ENCODE assay signal across 8 cellular contexts in the genomic region with DNA sequence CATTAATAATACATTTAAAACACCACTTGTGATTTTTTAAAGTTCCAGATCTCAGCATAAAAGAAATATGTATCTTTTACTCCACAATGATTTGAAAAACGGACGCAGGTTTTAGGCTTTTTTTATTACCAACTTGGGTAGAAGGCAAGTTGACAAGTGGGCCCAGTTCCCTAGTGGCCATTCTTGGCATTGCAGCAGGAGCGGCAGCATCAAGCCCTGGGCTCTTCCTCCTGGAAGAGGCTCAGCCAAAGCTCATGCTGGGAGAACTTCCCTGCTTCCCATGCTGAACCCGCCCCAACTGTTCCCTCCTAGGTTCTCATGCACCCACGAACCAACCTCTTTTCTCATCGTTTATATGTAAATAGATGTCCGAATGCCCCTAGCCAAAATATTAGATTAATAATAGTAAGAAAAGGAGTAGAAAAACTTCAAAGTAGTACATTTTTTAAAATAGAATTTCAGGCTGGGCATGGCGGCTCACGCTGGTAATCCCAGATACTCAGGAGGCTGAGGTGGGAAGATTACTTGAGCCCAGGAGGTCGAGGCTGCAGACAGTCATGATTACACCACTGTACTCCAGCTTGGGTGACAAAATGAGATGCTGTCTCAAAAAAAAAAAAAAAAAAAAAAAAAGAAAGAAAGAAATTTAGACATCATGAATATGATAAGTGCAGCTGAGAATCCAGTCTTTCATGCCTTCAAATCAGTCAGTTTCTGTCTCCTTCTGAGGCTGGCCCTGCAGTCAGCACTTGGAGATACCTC. TPM values are rescaled to one million over a fixed set of nuclear protein-coding genes. Genes with fewer than 3 reads are reported as not detected.
DNase-seq lines count a peak whose midpoint lies in the region; ATAC-seq and TF ChIP-seq lines count a peak whose summit lies in the region.

No MANE protein-coding gene starts in this region.

- no peak overlapping the region for H3K27ac ChIP-seq in Karpas-422 (ENCODE audit: low read length)
- H3K27ac ChIP-seq in smooth muscle cell (ENCODE audit: low read depth): no peak overlapping the region

- H3K9ac ChIP-seq in Karpas-422 (ENCODE audit: low read length) (no peak overlapping the region), smooth muscle cell (ENCODE audit: low read depth) (no peak overlapping the region)

- no peaks in the 10 kb centered on the region for H3F3A ChIP-seq in smooth muscle cell (ENCODE audit: low read depth)

- H3K4me3 ChIP-seq in GM12875 (ENCODE audit: low read depth, low read length) (no peak overlapping the region), Karpas-422 (ENCODE audit: low read length) (no peak overlapping the region), smooth muscle cell (no peak overlapping the region)

- ATAC-seq in HG02973 (IDR thresholded peaks at IDR 0.05; ENCODE audit: unreplicated experiment) (no peak), HG02571 (IDR thresholded peaks at IDR 0.05; ENCODE audit: unreplicated experiment) (no peak)

- H2AFZ ChIP-seq in Karpas-422 (ENCODE audit: low read length): peak overlapping the region; percentile 63; the same call in 1 of the 2 replicates
- H2AFZ ChIP-seq in smooth muscle cell (ENCODE audit: low read depth): no peak overlapping the region

- H3K79me2 ChIP-seq in Karpas-422 (ENCODE audit: low read length) (no peaks in the 10 kb centered on the region), smooth muscle cell (ENCODE audit: low read depth) (no peaks in the 10 kb centered on the region)

- H4K20me1 ChIP-seq in Karpas-422 (ENCODE audit: insufficient read depth, low read depth, low read length) (no peaks in the 10 kb centered on the region), smooth muscle cell (ENCODE audit: low read depth) (no peaks in the 10 kb centered on the region)

- peak; percentile 25 for DNase-seq in A172 (ENCODE audit: low spot score)
- peak; percentile 79 for DNase-seq in Karpas-422
- peak; percentile 12 to 28 for DNase-seq in activated CD4-positive, alpha-beta T cell treated with anti-CD3 and anti-CD28 coated beads, Interleukin-2, amount 50 U/mL, for 4 hours
- DNase-seq in fibroblast of peridontal ligament (ENCODE audit: extremely low read depth): peak; percentile 25
- no peak for DNase-seq in smooth muscle cell (lab: John Stamatoyannopoulos, UW; ENCODE audit: unreplicated experiment)

- H3K27me3 ChIP-seq in Karpas-422 (ENCODE audit: low read length): no peaks in the 10 kb centered on the region
- peaks cover 19% of the 10 kb centered on the region for H3K27me3 ChIP-seq in smooth muscle cell (ENCODE audit: low read depth)

- peaks cover 5% of the 10 kb centered on the region for H3K4me1 ChIP-seq in Karpas-422 (ENCODE audit: low read length)
- no peaks in the 10 kb centered on the region for H3K4me1 ChIP-seq in smooth muscle cell (ENCODE audit: low read depth)

- H3K36me3 ChIP-seq in Karpas-422 (ENCODE audit: insufficient read depth, low read length) (no peaks in the 10 kb centered on the region), smooth muscle cell (ENCODE audit: low read depth) (no peaks in the 10 kb centered on the region)

- peak; percentile 92 for TF ChIP-seq CTCF in GM12875 (IDR thresholded peaks at IDR 0.05; ENCODE audit: borderline replicate concordance, insufficient read depth, low read depth, low read length)
- peak; percentile 64 for TF ChIP-seq CTCF in smooth muscle cell (IDR thresholded peaks at IDR 0.05; ENCODE audit: borderline replicate concordance, insufficient read depth, poor library complexity, severe bottlenecking)

- H3K9me3 ChIP-seq in Karpas-422 (ENCODE audit: low read length) (no peaks in the 10 kb centered on the region), smooth muscle cell (replicated peaks; ENCODE audit: low read depth) (no peaks in the 10 kb centered on the region)

- H3K4me2 ChIP-seq in Karpas-422 (ENCODE audit: low read depth, low read length, poor library complexity, severe bottlenecking) (peak overlapping the region; percentile 15), smooth muscle cell (no peak overlapping the region)

- 34% methylated on average over 10 of the region's 10 CpGs for WGBS in smooth muscle cell (ENCODE audit: low lambda C conversion rate)

- H3K9me2 ChIP-seq in Karpas-422 (replicated peaks; ENCODE audit: insufficient read depth, low read length): no peaks in the 10 kb centered on the region

RNA-seq across cellular contexts. Expression of gene MYB, which starts 18.2 kb away (rescaled TPM):
- 1.2 and 4.1 TPM in 2 replicates for total RNA-seq in A172 (2014; rRNA removed; shearing (Covaris generic))
- 5.3 and 11.8 TPM in 2 replicates for total RNA-seq in Karpas-422 (2014; rRNA removed; shearing (Covaris generic); ENCODE audit: low replicate concordance)
- 1.2 TPM in 1 of 2 replicates, not detected in the other for total RNA-seq in smooth muscle cell
- polyA plus RNA-seq in smooth muscle cell: 0.06 and 0.25 TPM in 2 replicates
